Comparison of ENCODE assay signal across 1 cellular context in genomic region chr16:78415669-78416068, GRCh38.
TF ChIP-seq lines count a peak whose summit lies in the region.

No MANE protein-coding gene starts in this region.

TF ChIP-seq in GM23338, 12 proteins besides CTCF, POLR2A, EP300 and RAD21:
- 0 out of 2 replicates have a peak, but pooled peaks have one; percentile 27 for TF ChIP-seq ZNF462 (CRISPR knock-in tag; IDR thresholded peaks at IDR 0.05)
- no peak for TF ChIP-seq EZH2 (IDR thresholded peaks at IDR 0.05; ENCODE audit: low read depth, unreplicated experiment)
- TF ChIP-seq CREB1 (CRISPR knock-in tag; IDR thresholded peaks at IDR 0.05; ENCODE audit: low read depth): no peak
- no peak for TF ChIP-seq ETS1 (IDR thresholded peaks at IDR 0.05)
- no peak for TF ChIP-seq JUNB (IDR thresholded peaks at IDR 0.05; ENCODE audit: unreplicated experiment)
TF ChIP-seq in GM23338: peak in this region for 1.
